ENCODE assay signal across 8 cellular contexts in the genomic region with DNA sequence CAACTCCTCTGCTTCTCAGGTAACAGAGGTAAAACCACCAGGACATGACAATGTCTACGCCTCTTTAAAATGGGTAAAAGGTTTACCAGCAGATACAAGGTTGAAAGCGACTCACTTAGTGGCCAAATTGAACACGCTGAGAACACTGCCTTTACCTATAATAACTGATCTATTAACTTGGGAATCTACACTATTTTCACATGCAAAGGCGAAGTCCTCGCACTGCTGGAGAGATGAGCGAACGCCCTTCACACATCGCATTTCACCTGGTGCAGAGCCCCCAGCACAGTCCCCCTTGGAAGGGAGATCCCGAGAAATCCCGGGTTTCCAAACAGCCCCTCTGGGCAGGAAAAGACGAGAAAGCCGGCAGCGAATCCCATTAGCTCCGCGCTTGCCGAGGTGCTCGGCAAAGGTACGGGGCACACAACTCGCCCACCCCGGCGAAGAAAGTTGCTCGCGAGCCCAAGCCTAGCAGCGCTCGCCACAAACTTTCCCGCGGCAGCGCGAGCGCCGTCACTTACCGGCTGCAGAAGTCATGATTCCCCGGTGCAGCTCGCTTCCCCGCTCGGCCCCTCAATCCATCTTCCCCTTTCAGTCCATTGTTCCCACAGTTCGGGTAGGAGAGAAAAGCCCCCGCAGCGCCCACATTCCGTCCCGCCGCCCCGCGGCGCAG. TPM values are rescaled to one million over a fixed set of nuclear protein-coding genes. Genes with fewer than 3 reads are reported as not detected.
DNase-seq lines count a peak whose midpoint lies in the region; ATAC-seq and TF ChIP-seq lines count a peak whose summit lies in the region.

No MANE protein-coding gene starts in this region.

- H3K4me2 ChIP-seq in GM23338 = peak overlapping the region; percentile 74
- H3K4me2 ChIP-seq in Loucy (ENCODE audit: low read depth, low read length, poor library complexity, severe bottlenecking) = peak overlapping the region; percentile 86

- peaks cover 6% of the 10 kb centered on the region for H3K27me3 Mint-ChIP-seq in GM23338 (ENCODE audit: insufficient read depth, low read depth, poor library complexity)
- H3K27me3 Mint-ChIP-seq in activated naive CD8-positive, alpha-beta T cell treated with anti-CD3 and anti-CD28 coated beads, Interleukin-2, amount 50 U/mL, for 24 hours = peaks cover 12% of the 10 kb centered on the region

- H4K20me1 ChIP-seq in GM23338 (replicated peaks; ENCODE audit: insufficient read depth) = no peaks in the 10 kb centered on the region
- peaks cover 36% of the 10 kb centered on the region for H4K20me1 ChIP-seq in Loucy (ENCODE audit: insufficient read depth, low read length, poor library complexity, severe bottlenecking)

- H3K9me2 ChIP-seq in GM23338 (ENCODE audit: insufficient read depth) (no peaks in the 10 kb centered on the region), Loucy (replicated peaks; ENCODE audit: low read depth, low read length) (no peaks in the 10 kb centered on the region)

- no peaks in the 10 kb centered on the region for H3K9me3 ChIP-seq in Loucy (ENCODE audit: insufficient read depth, low read depth, low read length)
- H3K9me3 ChIP-seq in iPS-18c (ENCODE audit: control insufficient read depth, insufficient read depth, low read length) = no peaks in the 10 kb centered on the region

- peaks cover 14% of the 10 kb centered on the region; the same call in 2 of the 3 replicates for H3K36me3 Mint-ChIP-seq in GM23338 (ENCODE audit: low read depth)
- peaks cover 10% of the 10 kb centered on the region for H3K36me3 Mint-ChIP-seq in activated naive CD8-positive, alpha-beta T cell treated with anti-CD3 and anti-CD28 coated beads, Interleukin-2, amount 50 U/mL, for 24 hours (ENCODE audit: low read depth)
- H3K36me3 Mint-ChIP-seq in stimulated activated effector memory CD8-positive, alpha-beta T cell treated with anti-CD3 and anti-CD28 coated beads, Interleukin-12 subunit alpha, Interleukin-12 subunit beta, amount 100 ng/mL, for 72 hours = peaks cover 18% of the 10 kb centered on the region

- H2AFZ ChIP-seq in GM23338 (peak overlapping the region; percentile 15; the same call in 1 of the 2 replicates), Loucy (ENCODE audit: low read length) (peak overlapping the region; percentile 97)

- H3K9ac ChIP-seq in Loucy (ENCODE audit: low read depth, low read length, poor library complexity, severe bottlenecking) = peak overlapping the region; percentile 70

- no peaks in the 10 kb centered on the region for H3K9me3 Mint-ChIP-seq in GM23338
- H3K9me3 Mint-ChIP-seq in activated naive CD8-positive, alpha-beta T cell treated with anti-CD3 and anti-CD28 coated beads, Interleukin-2, amount 50 U/mL, for 24 hours = no peaks in the 10 kb centered on the region
- H3K9me3 Mint-ChIP-seq in stimulated activated effector memory CD8-positive, alpha-beta T cell treated with anti-CD3 and anti-CD28 coated beads, Interleukin-12 subunit alpha, Interleukin-12 subunit beta, amount 100 ng/mL, for 72 hours = no peaks in the 10 kb centered on the region

- H3K79me2 ChIP-seq in GM23338 (replicated peaks; ENCODE audit: insufficient read depth) = peaks cover 87% of the 10 kb centered on the region
- peaks cover 55% of the 10 kb centered on the region for H3K79me2 ChIP-seq in Loucy (ENCODE audit: insufficient read depth, low read length)

- peak overlapping the region; percentile 79 for H3K4me3 ChIP-seq in GM23338
- peak overlapping the region; percentile 91 for H3K4me3 ChIP-seq in Loucy (ENCODE audit: low read length, poor library complexity, severe bottlenecking)
- peak overlapping the region; percentile 91 for H3K4me3 ChIP-seq in iPS-18c (ENCODE audit: insufficient read depth, low read depth, low read length)

- H3K36me3 ChIP-seq in GM23338 (ENCODE audit: insufficient read depth) = no peaks in the 10 kb centered on the region
- H3K36me3 ChIP-seq in Loucy (ENCODE audit: insufficient read depth, low read length) = no peaks in the 10 kb centered on the region

- H3K4me3 Mint-ChIP-seq in GM23338 = peak overlapping the region; percentile 89
- H3K4me3 Mint-ChIP-seq in activated naive CD8-positive, alpha-beta T cell treated with anti-CD3 and anti-CD28 coated beads, Interleukin-2, amount 50 U/mL, for 24 hours = peak overlapping the region; percentile 98
- peak overlapping the region; percentile 84 for H3K4me3 Mint-ChIP-seq in stimulated activated effector memory CD8-positive, alpha-beta T cell treated with anti-CD3 and anti-CD28 coated beads, Interleukin-12 subunit alpha, Interleukin-12 subunit beta, amount 100 ng/mL, for 72 hours

- TF ChIP-seq CTCF in GM23338 (conservative IDR thresholded peaks at IDR 0.05; ENCODE audit: low read depth in 2 of 2) (no peak; a peak in 1 of 4 replicates), Loucy (conservative IDR thresholded peaks at IDR 0.05; ENCODE audit: low read length) (no peak)

- no peaks in the 10 kb centered on the region for H3F3A ChIP-seq in GM23338 (replicated peaks; ENCODE audit: low read depth)
- H3F3A ChIP-seq in Loucy (ENCODE audit: low read depth) = no peaks in the 10 kb centered on the region

- peak; percentile 12 for ATAC-seq in GM23338
- ATAC-seq in activated naive CD8-positive, alpha-beta T cell treated with anti-CD3 and anti-CD28 coated beads, Interleukin-2, amount 50 U/mL, for 24 hours = peak; percentile 13
- peak; percentile 39 for ATAC-seq in stimulated activated effector memory CD8-positive, alpha-beta T cell treated with anti-CD3 and anti-CD28 coated beads, Interleukin-12 subunit alpha, Interleukin-12 subunit beta, amount 100 ng/mL, for 72 hours

- peaks cover 43% of the 10 kb centered on the region for H3K4me1 Mint-ChIP-seq in GM23338
- H3K4me1 Mint-ChIP-seq in activated naive CD8-positive, alpha-beta T cell treated with anti-CD3 and anti-CD28 coated beads, Interleukin-2, amount 50 U/mL, for 24 hours = peaks cover 35% of the 10 kb centered on the region
- H3K4me1 Mint-ChIP-seq in stimulated activated effector memory CD8-positive, alpha-beta T cell treated with anti-CD3 and anti-CD28 coated beads, Interleukin-12 subunit alpha, Interleukin-12 subunit beta, amount 100 ng/mL, for 72 hours = peaks cover 17% of the 10 kb centered on the region

- H3K4me1 ChIP-seq in GM23338 (ENCODE audit: insufficient read depth) (peaks cover 28% of the 10 kb centered on the region), Loucy (ENCODE audit: insufficient read depth, low read length, poor library complexity, severe bottlenecking) (peaks cover 42% of the 10 kb centered on the region)

- DNase-seq in NCI-H2107 treated with DMSO at 0.1 percent for 48 hours (lab: John Stamatoyannopoulos, UW; ENCODE audit: unreplicated experiment) (peak; percentile 50), NCI-H2107 (lab: John Stamatoyannopoulos, UW) (no peak), GM23338 (ENCODE audit: low spot score) (no peak), NCI-H2029 (lab: John Stamatoyannopoulos, UW) (no peak)
- no peak for DNase-seq in activated naive CD8-positive, alpha-beta T cell treated with anti-CD3 and anti-CD28 coated beads, Interleukin-2, amount 50 U/mL, for 24 hours
- DNase-seq in stimulated activated effector memory CD8-positive, alpha-beta T cell treated with anti-CD3 and anti-CD28 coated beads, Interleukin-12 subunit alpha, Interleukin-12 subunit beta, amount 100 ng/mL, for 72 hours (ENCODE audit: low spot score in 2 of 2) = no peak

- H3K27ac Mint-ChIP-seq in GM23338 = peak overlapping the region; percentile 99
- peak overlapping the region; percentile 71 for H3K27ac Mint-ChIP-seq in activated naive CD8-positive, alpha-beta T cell treated with anti-CD3 and anti-CD28 coated beads, Interleukin-2, amount 50 U/mL, for 24 hours
- peak overlapping the region; percentile 3 for H3K27ac Mint-ChIP-seq in stimulated activated effector memory CD8-positive, alpha-beta T cell treated with anti-CD3 and anti-CD28 coated beads, Interleukin-12 subunit alpha, Interleukin-12 subunit beta, amount 100 ng/mL, for 72 hours

- H3K27ac ChIP-seq in GM23338 (ENCODE audit: low read depth) = peak overlapping the region; percentile 98

- H3K27me3 ChIP-seq in GM23338 (ENCODE audit: insufficient read depth) (no peaks in the 10 kb centered on the region), Loucy (ENCODE audit: insufficient read depth, low read length, poor library complexity, severe bottlenecking) (no peaks in the 10 kb centered on the region)

TF ChIP-seq in GM23338, 12 proteins besides CTCF, POLR2A, EP300 and RAD21 (continues in another document):
- TF ChIP-seq STAT1 (IDR thresholded peaks at IDR 0.05; ENCODE audit: unreplicated experiment) = no peak
- TF ChIP-seq ZNF114 (CRISPR knock-in tag; IDR thresholded peaks at IDR 0.05) = no peak
- TF ChIP-seq CREB1 (CRISPR knock-in tag; IDR thresholded peaks at IDR 0.05; ENCODE audit: low read depth) = no peak
- no peak for TF ChIP-seq EZH2 (IDR thresholded peaks at IDR 0.05; ENCODE audit: low read depth, unreplicated experiment)
- TF ChIP-seq POLR2AphosphoS5 (IDR thresholded peaks at IDR 0.05; ENCODE audit: low read depth) = no peak
- TF ChIP-seq, protein P1, sequence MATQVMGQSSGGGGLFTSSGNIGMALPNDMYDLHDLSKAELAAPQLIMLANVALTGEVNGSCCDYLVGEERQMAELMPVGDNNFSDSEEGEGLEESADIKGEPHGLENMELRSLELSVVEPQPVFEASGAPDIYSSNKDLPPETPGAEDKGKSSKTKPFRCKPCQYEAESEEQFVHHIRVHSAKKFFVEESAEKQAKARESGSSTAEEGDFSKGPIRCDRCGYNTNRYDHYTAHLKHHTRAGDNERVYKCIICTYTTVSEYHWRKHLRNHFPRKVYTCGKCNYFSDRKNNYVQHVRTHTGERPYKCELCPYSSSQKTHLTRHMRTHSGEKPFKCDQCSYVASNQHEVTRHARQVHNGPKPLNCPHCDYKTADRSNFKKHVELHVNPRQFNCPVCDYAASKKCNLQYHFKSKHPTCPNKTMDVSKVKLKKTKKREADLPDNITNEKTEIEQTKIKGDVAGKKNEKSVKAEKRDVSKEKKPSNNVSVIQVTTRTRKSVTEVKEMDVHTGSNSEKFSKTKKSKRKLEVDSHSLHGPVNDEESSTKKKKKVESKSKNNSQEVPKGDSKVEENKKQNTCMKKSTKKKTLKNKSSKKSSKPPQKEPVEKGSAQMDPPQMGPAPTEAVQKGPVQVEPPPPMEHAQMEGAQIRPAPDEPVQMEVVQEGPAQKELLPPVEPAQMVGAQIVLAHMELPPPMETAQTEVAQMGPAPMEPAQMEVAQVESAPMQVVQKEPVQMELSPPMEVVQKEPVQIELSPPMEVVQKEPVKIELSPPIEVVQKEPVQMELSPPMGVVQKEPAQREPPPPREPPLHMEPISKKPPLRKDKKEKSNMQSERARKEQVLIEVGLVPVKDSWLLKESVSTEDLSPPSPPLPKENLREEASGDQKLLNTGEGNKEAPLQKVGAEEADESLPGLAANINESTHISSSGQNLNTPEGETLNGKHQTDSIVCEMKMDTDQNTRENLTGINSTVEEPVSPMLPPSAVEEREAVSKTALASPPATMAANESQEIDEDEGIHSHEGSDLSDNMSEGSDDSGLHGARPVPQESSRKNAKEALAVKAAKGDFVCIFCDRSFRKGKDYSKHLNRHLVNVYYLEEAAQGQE (IDR thresholded peaks at IDR 0.05; ENCODE audit: unreplicated experiment) = no peak

RNA-seq across cellular contexts. Expression of gene FGD6, which starts 0.4 kb away (rescaled TPM):
- 24.0 and 32.4 TPM in 2 replicates for total RNA-seq in GM23338 (2014; rRNA removed; shearing (Covaris generic))
- polyA plus RNA-seq in GM23338 (2016; fragmentation: Nextera tagmentation; extraction: Ambion mirVana) = 11.9 and 12.9 TPM in 2 replicates

RNA-seq across cellular contexts. Expression of gene VEZT, which starts 0.8 kb away (rescaled TPM):
- 51.5 and 51.9 TPM in 2 replicates for total RNA-seq in GM23338 (2014; rRNA removed; shearing (Covaris generic))
- polyA plus RNA-seq in GM23338 (2016; fragmentation: Nextera tagmentation; extraction: Ambion mirVana) = 28.2 and 34.2 TPM in 2 replicates

Comparison
In these comparisons a context has a peak if more than half of its experiments do, and no peak if none do; other contexts are left out.
1. H3K27ac Mint-ChIP-seq: peak in every context shown above with its lines; median percentile 99 in GM23338; 71 in activated naive CD8-positive, alpha-beta T cell treated with anti-CD3 and anti-CD28 coated beads, Interleukin-2, amount 50 U/mL, for 24 hours; 3 in stimulated activated effector memory CD8-positive, alpha-beta T cell treated with anti-CD3 and anti-CD28 coated beads, Interleukin-12 subunit alpha, Interleukin-12 subunit beta, amount 100 ng/mL, for 72 hours.